ENCODE assay signal across 11 cellular contexts in genomic region chrX:110210417-110211139, GRCh38.
DNase-seq lines count a peak whose midpoint lies in the region; ATAC-seq, FAIRE-seq and TF ChIP-seq lines count a peak whose summit lies in the region.
"Had no signal": no experiment of that assay in that cellular context is flagged by ENCODE, and none has a peak within 500 bp of the region (broad histone marks: within the 10 kb centered on the region; RNA-seq: fewer than 3 reads in every experiment).

No MANE protein-coding gene starts in this region.

- DNase-seq in activated CD4-positive, alpha-beta T cell treated with anti-CD3 and anti-CD28 coated beads for 36 hours: no peak
- no peak for DNase-seq in activated CD4-positive, alpha-beta T cell treated with anti-CD3 and anti-CD28 coated beads, Interleukin-2, amount 10 ng/mL, durations not matched to agents 24 days and 14 days
- peak; percentile 54 for DNase-seq in NCI-H524 treated with DMSO at 0.1 percent for 48 hours (lab: John Stamatoyannopoulos, UW)
- no peak for DNase-seq in H1 (ENCODE audit: low read depth in 1 of 2, low spot score in 2 of 2)
- DNase-seq in smooth muscle cell (lab: John Stamatoyannopoulos, UW; ENCODE audit: unreplicated experiment): no peak
- DNase-seq in vagina (ENCODE audit: extremely low spot score in 2 of 2): no peak
- no peak for DNase-seq in stimulated activated CD4-positive, alpha-beta T cell treated with anti-CD3 and anti-CD28 coated beads, Interleukin-4, amount 100 ng/mL, for 24 hours
- DNase-seq: caudate nucleus, SHP77 had no signal

- H2BK12ac ChIP-seq in H1 (ENCODE audit: low read depth, low read length): no peak overlapping the region

- no peaks in the 10 kb centered on the region for H3K27me3 Mint-ChIP-seq in activated CD4-positive, alpha-beta T cell treated with anti-CD3 and anti-CD28 coated beads for 36 hours
- no peaks in the 10 kb centered on the region for H3K27me3 Mint-ChIP-seq in activated CD4-positive, alpha-beta T cell treated with anti-CD3 and anti-CD28 coated beads, Interleukin-2, amount 10 ng/mL, durations not matched to agents 24 days and 14 days
- H3K27me3 Mint-ChIP-seq: B cell had no signal

- no peaks in the 10 kb centered on the region for H3K23me2 ChIP-seq in H1 (ENCODE audit: low read depth, low read length)

- H3K4me3 ChIP-seq in H1 (ENCODE audit: extremely low read depth in 1 of 4, insufficient read depth in 2 of 4, low read depth in 3 of 4, low read length in 4 of 4) (no peak overlapping the region), smooth muscle cell (no peak overlapping the region), vagina (no peak overlapping the region)

- POLR2A ChIA-PET in activated CD4-positive, alpha-beta T cell treated with anti-CD3 and anti-CD28 coated beads for 36 hours (lab: Charles Lee): no interaction called here
- POLR2A ChIA-PET in H1 (lab: Charles Lee; ENCODE audit: partially characterized antibody): interaction anchor here (1.1 to 1.2 kb wide), 2 partner anchors 28 to 107 kb away, joined by 4 read pairs; partner anchors contain the start of gene AMMECR1

- no peak overlapping the region for H3K27ac Mint-ChIP-seq in activated CD4-positive, alpha-beta T cell treated with anti-CD3 and anti-CD28 coated beads for 36 hours
- H3K27ac Mint-ChIP-seq in activated CD4-positive, alpha-beta T cell treated with anti-CD3 and anti-CD28 coated beads, Interleukin-2, amount 10 ng/mL, durations not matched to agents 24 days and 14 days: no peak overlapping the region
- H3K27ac Mint-ChIP-seq: B cell had no signal

- H2BK5ac ChIP-seq in H1 (ENCODE audit: low read depth, low read length): no peak overlapping the region

- ATAC-seq in activated CD4-positive, alpha-beta T cell treated with anti-CD3 and anti-CD28 coated beads for 36 hours: peak; percentile 44
- ATAC-seq in GM19351 (IDR thresholded peaks at IDR 0.05; ENCODE audit: unreplicated experiment): no peak

- TF ChIP-seq RAD21 in H1 (IDR thresholded peaks at IDR 0.05 in 1 of 2, conservative IDR thresholded peaks at IDR 0.05 in 1 of 2; ENCODE audit: low read depth in 2 of 2, low read length in 2 of 2): no peak

- H3K56ac ChIP-seq in H1 (replicated peaks; ENCODE audit: insufficient read length, low read depth, low read length): no peak overlapping the region

- no peaks in the 10 kb centered on the region for H3K79me1 ChIP-seq in H1 (ENCODE audit: low read depth, low read length)

- no peak overlapping the region for H3K4ac ChIP-seq in H1 (replicated peaks; ENCODE audit: insufficient read length, low read depth, low read length)

- intact Hi-C loops in activated CD4-positive, alpha-beta T cell treated with anti-CD3 and anti-CD28 coated beads for 36 hours (cut with DNase I, micrococcal nuclease): no loop called here
- intact Hi-C loops in activated CD4-positive, alpha-beta T cell treated with anti-CD3 and anti-CD28 coated beads, Interleukin-2, amount 10 ng/mL, durations not matched to agents 24 days and 14 days (cut with micrococcal nuclease): no loop called here
- intact Hi-C loops in vagina (cut with DNase I): no loop called here

- no peaks in the 10 kb centered on the region; a peak in 1 of 8 replicates for H3K36me3 ChIP-seq in H1 (ENCODE audit: control insufficient read depth in 2 of 4, insufficient read depth in 4 of 4, low read length in 3 of 4)
- H3K36me3 ChIP-seq in smooth muscle cell (ENCODE audit: low read depth): no peaks in the 10 kb centered on the region
- H3K36me3 ChIP-seq in vagina: no peaks in the 10 kb centered on the region

- no peaks in the 10 kb centered on the region for H3F3A ChIP-seq in smooth muscle cell (ENCODE audit: low read depth)

- H3K27ac ChIP-seq in H1 (ENCODE audit: low read depth, low read length) (no peak overlapping the region), smooth muscle cell (ENCODE audit: low read depth) (peak overlapping the region; percentile 91), vagina (no peak overlapping the region)

- TF ChIP-seq CTCF in H1 (IDR thresholded peaks at IDR 0.05; ENCODE audit: control extremely low read depth in 1 of 3, insufficient read depth in 1 of 3, low read depth in 1 of 3, low read length in 3 of 3): no peak
- TF ChIP-seq CTCF in smooth muscle cell (IDR thresholded peaks at IDR 0.05; ENCODE audit: borderline replicate concordance, insufficient read depth, poor library complexity, severe bottlenecking): no peak
- no peak for TF ChIP-seq CTCF in vagina (IDR thresholded peaks at IDR 0.05)

- no peak overlapping the region for H3K4me2 ChIP-seq in H1 (ENCODE audit: insufficient read depth in 1 of 2, low read depth in 2 of 2, low read length in 2 of 2)
- H3K4me2 ChIP-seq in smooth muscle cell: peak overlapping the region; percentile 68

- H2BK120ac ChIP-seq in H1 (replicated peaks; ENCODE audit: low read depth, low read length): no peak overlapping the region

- no peaks in the 10 kb centered on the region for H3K27me3 ChIP-seq in H1 (replicated peaks in 1 of 4; ENCODE audit: control insufficient read depth in 3 of 4, extremely low read depth in 1 of 4, insufficient read depth in 3 of 4, low read length in 3 of 4)
- no peaks in the 10 kb centered on the region for H3K27me3 ChIP-seq in smooth muscle cell (ENCODE audit: low read depth)
- H3K27me3 ChIP-seq in vagina: no peaks in the 10 kb centered on the region

- 67% methylated on average over 5 of the region's 5 CpGs; no CpG with 5 or more reads in 1 of the 2 experiments for WGBS in H1 (ENCODE audit: extremely low coverage in 1 of 2, insufficient coverage in 1 of 2, insufficient read length in 1 of 2, insufficient replicate concordance in 2 of 2, low coverage in 1 of 2, low lambda C conversion rate in 2 of 2, missing lambda C conversion rate in 1 of 2), 2 experiments
- 27% methylated on average over 5 of the region's 5 CpGs for WGBS in smooth muscle cell (ENCODE audit: low lambda C conversion rate)

- H4K5ac ChIP-seq in H1 (ENCODE audit: insufficient read length, low read depth, low read length): no peak overlapping the region

- H3K4me1 ChIP-seq in H1 (replicated peaks in 1 of 4; ENCODE audit: control insufficient read depth in 3 of 4, insufficient read depth in 4 of 4, low read length in 3 of 4) (no peaks in the 10 kb centered on the region), smooth muscle cell (ENCODE audit: low read depth) (no peaks in the 10 kb centered on the region), vagina (no peaks in the 10 kb centered on the region)

- no peaks in the 10 kb centered on the region for H3K79me2 ChIP-seq in H1 (ENCODE audit: control insufficient read depth in 1 of 2, insufficient read depth in 2 of 2, low read length in 2 of 2)
- no peaks in the 10 kb centered on the region for H3K79me2 ChIP-seq in smooth muscle cell (ENCODE audit: low read depth)

- H3K36me3 Mint-ChIP-seq in activated CD4-positive, alpha-beta T cell treated with anti-CD3 and anti-CD28 coated beads for 36 hours (ENCODE audit: low read depth): peaks cover 6% of the 10 kb centered on the region
- peaks cover under 1% of the 10 kb centered on the region for H3K36me3 Mint-ChIP-seq in activated CD4-positive, alpha-beta T cell treated with anti-CD3 and anti-CD28 coated beads, Interleukin-2, amount 10 ng/mL, durations not matched to agents 24 days and 14 days (ENCODE audit: low read depth)

- H2BK20ac ChIP-seq in H1 (ENCODE audit: low read length): no peak overlapping the region

- no peak for TF ChIP-seq EP300 in H1 (IDR thresholded peaks at IDR 0.05; ENCODE audit: borderline replicate concordance in 1 of 2, low read depth in 2 of 2, low read length in 2 of 2)

- H2AK5ac ChIP-seq in H1 (ENCODE audit: low read depth, low read length): no peak overlapping the region

- no peak overlapping the region for H4K91ac ChIP-seq in H1 (replicated peaks; ENCODE audit: insufficient read length, low read length)

- no peak overlapping the region for H3K18ac ChIP-seq in H1 (ENCODE audit: extremely low read depth, low read length)

- H4K8ac ChIP-seq in H1 (ENCODE audit: extremely low read depth, insufficient read depth, low read length): no peak overlapping the region

- H3K23ac ChIP-seq in H1 (ENCODE audit: insufficient read length): no peak overlapping the region

- peak; percentile 39 for FAIRE-seq in H1 (lab: Jason Lieb, UNC)

- TF ChIP-seq POLR2A in H1 (IDR thresholded peaks at IDR 0.05; ENCODE audit: control extremely low read depth in 1 of 2, low read depth in 2 of 2, low read length in 2 of 2) (no peak), vagina (IDR thresholded peaks at IDR 0.05) (no peak)

- CTCF ChIA-PET in activated CD4-positive, alpha-beta T cell treated with anti-CD3 and anti-CD28 coated beads for 36 hours (lab: Charles Lee): interaction anchor here (1.1 to 1.5 kb wide), 3 partner anchors 9 to 196 kb away, joined by 3 to 4 read pairs (median 4); partner anchors contain the start of gene AMMECR1
- CTCF ChIA-PET in H1 (lab: Charles Lee; ENCODE audit: partially characterized antibody): interaction anchor here (0.6 to 2.1 kb wide), 9 partner anchors 15 to 198 kb away, joined by 3 to 8 read pairs (median 4); no protein-coding TSS in a partner anchor

- no peak overlapping the region for H3K4me3 Mint-ChIP-seq in activated CD4-positive, alpha-beta T cell treated with anti-CD3 and anti-CD28 coated beads for 36 hours
- no peak overlapping the region for H3K4me3 Mint-ChIP-seq in activated CD4-positive, alpha-beta T cell treated with anti-CD3 and anti-CD28 coated beads, Interleukin-2, amount 10 ng/mL, durations not matched to agents 24 days and 14 days
- H3K4me3 Mint-ChIP-seq: B cell had no signal

- H2AFZ ChIP-seq in H1 (ENCODE audit: low read length) (no peak overlapping the region), smooth muscle cell (ENCODE audit: low read depth) (no peak overlapping the region)

- no peak overlapping the region for H2BK15ac ChIP-seq in H1 (ENCODE audit: low read length)

- no peak overlapping the region for H3K14ac ChIP-seq in H1 (ENCODE audit: insufficient read length)

- H3K9me3 ChIP-seq in H1 (ENCODE audit: insufficient read depth in 2 of 2, low read depth in 1 of 2, low read length in 1 of 2) (no peaks in the 10 kb centered on the region), smooth muscle cell (replicated peaks; ENCODE audit: low read depth) (no peaks in the 10 kb centered on the region), vagina (no peaks in the 10 kb centered on the region)

- no peaks in the 10 kb centered on the region for H3K9me3 Mint-ChIP-seq in activated CD4-positive, alpha-beta T cell treated with anti-CD3 and anti-CD28 coated beads for 36 hours (ENCODE audit: low read depth)
- no peaks in the 10 kb centered on the region for H3K9me3 Mint-ChIP-seq in activated CD4-positive, alpha-beta T cell treated with anti-CD3 and anti-CD28 coated beads, Interleukin-2, amount 10 ng/mL, durations not matched to agents 24 days and 14 days

- H3K9ac ChIP-seq in H1 (replicated peaks in 1 of 4; ENCODE audit: extremely low read depth in 1 of 4, low read depth in 3 of 4, low read length in 3 of 4) (no peak overlapping the region), smooth muscle cell (ENCODE audit: low read depth) (peak overlapping the region; percentile 61)

- peaks cover 13% of the 10 kb centered on the region for H3K4me1 Mint-ChIP-seq in activated CD4-positive, alpha-beta T cell treated with anti-CD3 and anti-CD28 coated beads for 36 hours
- no peaks in the 10 kb centered on the region for H3K4me1 Mint-ChIP-seq in activated CD4-positive, alpha-beta T cell treated with anti-CD3 and anti-CD28 coated beads, Interleukin-2, amount 10 ng/mL, durations not matched to agents 24 days and 14 days
- H3K4me1 Mint-ChIP-seq: B cell had no signal

- H4K20me1 ChIP-seq in H1 (replicated peaks in 1 of 2; ENCODE audit: control insufficient read depth in 1 of 2, insufficient read depth in 2 of 2, low read length in 2 of 2) (no peaks in the 10 kb centered on the region), smooth muscle cell (ENCODE audit: low read depth) (no peaks in the 10 kb centered on the region)
